ENCODE assay signal across 8 cellular contexts in genomic region chr6:163416380-163416629, GRCh38. TPM values are rescaled to one million over a fixed set of nuclear protein-coding genes. Genes with fewer than 3 reads are reported as not detected.
DNase-seq lines count a peak whose midpoint lies in the region; ATAC-seq, FAIRE-seq and TF ChIP-seq lines count a peak whose summit lies in the region.

No MANE protein-coding gene starts in this region.

- H3K27ac ChIP-seq in ACC112 (ENCODE audit: low read depth, low read length), result peak overlapping the region; percentile 84
- H3K27ac ChIP-seq in HUES48 (ENCODE audit: low read depth, low read length), result peak overlapping the region; percentile 78
- H3K27ac ChIP-seq in breast epithelium, result peak overlapping the region; percentile 99 to 100
- H3K27ac ChIP-seq in mucosa of rectum (ENCODE audit: low read depth in 2 of 2, low read length in 2 of 2), result peak overlapping the region; percentile 83 to 91

- ATAC-seq in HG02970 (IDR thresholded peaks at IDR 0.05; ENCODE audit: low FRiP score, unreplicated experiment), result no peak

- H3K36me3 ChIP-seq in ACC112 (ENCODE audit: insufficient read depth, low read length) (no peaks in the 10 kb centered on the region), HUES48 (ENCODE audit: control insufficient read depth, insufficient read depth, low read length) (no peaks in the 10 kb centered on the region), breast epithelium (no peaks in the 10 kb centered on the region), mucosa of rectum (ENCODE audit: control insufficient read depth in 2 of 2, insufficient read depth in 2 of 2, low read length in 2 of 2) (no peaks in the 10 kb centered on the region)

- intact Hi-C loops in breast epithelium (cut with DNase I; ENCODE audit: low total_unique reads), result loop anchor here (10.0 kb wide), 1 partner anchor 232 kb away; no protein-coding TSS in a partner anchor

- peaks cover 66% of the 10 kb centered on the region for H3K79me2 ChIP-seq in ACC112 (ENCODE audit: control insufficient read depth, insufficient read depth, low read length, unreplicated experiment)

- DNase-seq in breast epithelium (ENCODE audit: low spot score in 2 of 2) (no peak), GM12892 (ENCODE audit: insufficient read length) (no peak)
- DNase-seq in stimulated activated CD4-positive, alpha-beta T cell treated with anti-CD3 and anti-CD28 coated beads, Interleukin-1b, Interleukin-23, amount 100 ng/mL, for 48 hours, result no peak
- DNase-seq in stimulated activated CD4-positive, alpha-beta T cell treated with anti-CD3 and anti-CD28 coated beads, Interleukin-2, amount 100 ng/mL, for 48 hours, result no peak

- peak overlapping the region; percentile 60 for H2AFZ ChIP-seq in ACC112 (ENCODE audit: low read length, unreplicated experiment)

- TF ChIP-seq CTCF in breast epithelium (IDR thresholded peaks at IDR 0.05), result no peak

- H3K9me3 ChIP-seq in HUES48 (ENCODE audit: control insufficient read depth, insufficient read depth, low read length), result no peaks in the 10 kb centered on the region
- no peaks in the 10 kb centered on the region for H3K9me3 ChIP-seq in breast epithelium
- H3K9me3 ChIP-seq in mucosa of rectum (ENCODE audit: control insufficient read depth in 2 of 2, low read length in 2 of 2), result no peaks in the 10 kb centered on the region

- peak overlapping the region; percentile 91 for H3K4me3 ChIP-seq in ACC112 (ENCODE audit: low read depth, low read length)
- peak overlapping the region; percentile 83 for H3K4me3 ChIP-seq in HUES48 (ENCODE audit: low read depth, low read length)
- H3K4me3 ChIP-seq in breast epithelium, result peak overlapping the region; percentile 95 to 99 (median 97)
- peak overlapping the region; percentile 81 to 87 for H3K4me3 ChIP-seq in mucosa of rectum (ENCODE audit: low read length in 2 of 2)

- H3K9ac ChIP-seq in HUES48 (ENCODE audit: low read depth, low read length) (peak overlapping the region; percentile 66; the same call in 1 of the 2 replicates), mucosa of rectum (ENCODE audit: low read depth in 1 of 2, low read length in 2 of 2) (peak overlapping the region; percentile 48 to 80)

- H3K4me1 ChIP-seq in ACC112 (ENCODE audit: control insufficient read depth, insufficient read depth, low read length, unreplicated experiment) (peaks cover 30% of the 10 kb centered on the region), HUES48 (ENCODE audit: control insufficient read depth, insufficient read depth, low read length) (peaks cover 47% of the 10 kb centered on the region), breast epithelium (peaks cover 0 to 6% of the 10 kb centered on the region in 2 donors), mucosa of rectum (ENCODE audit: control insufficient read depth in 2 of 2, insufficient read depth in 2 of 2, low read length in 2 of 2) (peaks cover 0 to 2% of the 10 kb centered on the region in 2 donors)

- no peak for TF ChIP-seq POLR2A in breast epithelium (IDR thresholded peaks at IDR 0.05)
- TF ChIP-seq POLR2A in GM12892 (IDR thresholded peaks at IDR 0.05; ENCODE audit: low read depth, low read length), result no peak

- H3K27me3 ChIP-seq in ACC112 (ENCODE audit: insufficient read depth, low read length) (no peaks in the 10 kb centered on the region), HUES48 (ENCODE audit: control insufficient read depth, insufficient read depth, low read length) (no peaks in the 10 kb centered on the region), breast epithelium (no peaks in the 10 kb centered on the region), mucosa of rectum (ENCODE audit: control insufficient read depth in 2 of 2, insufficient read depth in 2 of 2, low read length in 2 of 2) (peaks cover 0 to 34% of the 10 kb centered on the region in 2 donors)

- FAIRE-seq in GM12892 (lab: Jason Lieb, UNC), result no peak

RNA-seq across cellular contexts. Expression of gene QKI, which starts 1.8 kb away (rescaled TPM):
- total RNA-seq in breast epithelium, result 100 to 1,000 TPM; 158 to 304 (median 172) TPM
- polyA plus RNA-seq in GM12892 (2012; ENCODE audit: missing spikeins), result 27.7 TPM
